ENCODE assay signal across 34 cellular contexts in the genomic region with DNA sequence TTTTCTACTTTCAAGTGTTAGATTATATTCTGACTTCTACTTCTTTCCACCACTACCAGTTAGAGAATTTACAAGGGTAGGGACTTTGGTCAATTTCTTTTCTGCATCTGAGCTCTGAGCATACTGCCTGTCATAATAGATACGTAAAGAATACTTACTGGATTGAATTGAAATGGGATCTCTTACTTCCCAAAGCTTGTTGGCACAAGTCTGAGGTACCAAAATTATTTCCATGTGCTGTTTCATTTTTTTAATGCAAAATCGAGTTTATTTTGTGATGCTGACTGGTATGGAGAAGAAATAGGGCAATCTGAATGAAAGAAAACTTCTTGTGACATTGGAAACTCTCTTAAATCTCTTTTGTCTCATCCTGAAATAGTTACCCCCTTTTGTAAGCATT.
"Had no signal": no experiment of that assay in that cellular context is flagged by ENCODE, and none has a peak within 500 bp of the region (broad histone marks: within the 10 kb centered on the region; RNA-seq: fewer than 3 reads in every experiment).

No MANE protein-coding gene starts in this region.

- H3K27ac ChIP-seq: adrenal gland, body of pancreas, brain microvascular endothelial cell, breast epithelium had no signal

- DNase-seq: activated B cell treated with CpG ODN at 0.5 μM for 24 hours; activated CD4-positive, alpha-beta memory T cell treated with anti-CD3 and anti-CD28 coated beads for 36 hours; activated CD4-positive, alpha-beta T cell treated with anti-CD3 and anti-CD28 coated beads for 4 hours; activated CD4-positive, alpha-beta T cell treated with anti-CD3 and anti-CD28 coated beads, Interleukin-2, amount 10 ng/mL, durations not matched to agents 24 days and 14 days; activated CD4-positive, alpha-beta T cell treated with anti-CD3 and anti-CD28 coated beads, Interleukin-2, amount 50 U/mL, for 1 hour; activated CD4-positive, alpha-beta T cell treated with anti-CD3 and anti-CD28 coated beads, Interleukin-2, amount 50 U/mL, for 4 hours; activated CD4-positive, CD25-positive, alpha-beta regulatory T cell treated with anti-CD3 and anti-CD28 coated beads, Interleukin-2, amount 50 U/mL, for 72 hours; activated CD8-positive, alpha-beta memory T cell treated with anti-CD3 and anti-CD28 coated beads, Interleukin-2, amount 50 U/mL, for 4 hours; activated CD8-positive, alpha-beta T cell treated with anti-CD3 and anti-CD28 coated beads for 36 hours; activated effector memory CD4-positive, alpha-beta T cell treated with anti-CD3 and anti-CD28 coated beads, Interleukin-2, amount 50 U/mL, for 16 hours; activated gamma-delta T cell treated with Interleukin-2 at 50 U/mL for 16 hours; activated naive CD4-positive, alpha-beta T cell; activated naive CD4-positive, alpha-beta T cell treated with anti-CD3 and anti-CD28 coated beads for 36 hours; activated naive CD4-positive, alpha-beta T cell treated with anti-CD3 and anti-CD28 coated beads, Interleukin-2, amount 50 U/mL, for 16 hours; activated naive CD8-positive, alpha-beta T cell treated with anti-CD3 and anti-CD28 coated beads for 36 hours; activated T-cell treated with anti-CD3 and anti-CD28 coated beads for 4 hours; activated T-cell treated with anti-CD3 and anti-CD28 coated beads, Interleukin-2, amount 50 U/mL, for 1 hour; activated T-cell treated with anti-CD3 and anti-CD28 coated beads, Interleukin-2, amount 50 U/mL, for 4 hours; activated T-cell treated with anti-CD3 and anti-CD28 coated beads, Interleukin-2, amount 50 U/mL, for 72 hours; adrenal gland; amniotic stem cell; aorta; body of pancreas; brain microvascular endothelial cell; central memory CD4-positive, alpha-beta T cell; T-helper 1 cell; T-helper 2 cell; T-helper 9 cell had no signal

- H3K27me3 Mint-ChIP-seq: activated B cell treated with CpG ODN at 0.5 μM for 24 hours; activated CD4-positive, alpha-beta memory T cell treated with anti-CD3 and anti-CD28 coated beads for 36 hours; activated CD4-positive, alpha-beta T cell treated with anti-CD3 and anti-CD28 coated beads, Interleukin-2, amount 10 ng/mL, durations not matched to agents 24 days and 14 days; activated CD8-positive, alpha-beta T cell treated with anti-CD3 and anti-CD28 coated beads for 36 hours; activated naive CD8-positive, alpha-beta T cell treated with anti-CD3 and anti-CD28 coated beads for 36 hours; activated T-helper 17 cell treated with anti-CD3 and anti-CD28 coated beads, Interleukin-2, amount 50 U/mL, for 72 hours had no signal

- H3K4me1 Mint-ChIP-seq: activated CD4-positive, alpha-beta T cell treated with anti-CD3 and anti-CD28 coated beads, Interleukin-2, amount 10 ng/mL, durations not matched to agents 24 days and 14 days; activated naive CD8-positive, alpha-beta T cell treated with anti-CD3 and anti-CD28 coated beads for 36 hours; activated T-helper 17 cell treated with anti-CD3 and anti-CD28 coated beads, Interleukin-2, amount 50 U/mL, for 72 hours had no signal

- H3K27ac Mint-ChIP-seq: activated B cell treated with CpG ODN at 0.5 μM for 24 hours; activated CD4-positive, alpha-beta memory T cell treated with anti-CD3 and anti-CD28 coated beads for 36 hours; activated CD4-positive, alpha-beta T cell treated with anti-CD3 and anti-CD28 coated beads, Interleukin-2, amount 10 ng/mL, durations not matched to agents 24 days and 14 days; activated CD8-positive, alpha-beta T cell treated with anti-CD3 and anti-CD28 coated beads for 36 hours; activated naive CD4-positive, alpha-beta T cell treated with anti-CD3 and anti-CD28 coated beads for 36 hours; activated naive CD4-positive, alpha-beta T cell treated with anti-CD3 and anti-CD28 coated beads, Interleukin-2, amount 50 U/mL, for 72 hours; activated naive CD8-positive, alpha-beta T cell treated with anti-CD3 and anti-CD28 coated beads for 36 hours; activated T-cell treated with anti-CD3 and anti-CD28 coated beads, Interleukin-2, amount 50 U/mL, for 72 hours; activated T-helper 1 cell treated with anti-CD3 and anti-CD28 coated beads, Interleukin-12 subunit alpha, Interleukin-12 subunit beta, Interleukin-2, Interleukin-4 antibody, amounts not matched to agents 30 ng/mL and 10 ng/mL and 1 ng/mL, durations not matched to agents 14 hours and 24 hours and 36 hours; activated T-helper 17 cell treated with anti-CD3 and anti-CD28 coated beads, Interleukin-2, amount 50 U/mL, for 72 hours; T-helper 1 cell treated with Interleukin-12 subunit alpha and Interleukin-12 subunit beta and Interleukin-4 antibody, amounts not matched to agents 30 μg/mL and 1 μg/mL, for 36 hours; T-helper 2 cell treated with Interferon-gamma antibody and Interleukin-4, amounts not matched to agents 5 μg/mL and 100 μg/mL, for 36 hours had no signal

- H3K36me3 Mint-ChIP-seq: activated CD4-positive, alpha-beta memory T cell treated with anti-CD3 and anti-CD28 coated beads for 36 hours; activated naive CD4-positive, alpha-beta T cell treated with anti-CD3 and anti-CD28 coated beads, Interleukin-2, amount 50 U/mL, for 72 hours; activated naive CD8-positive, alpha-beta T cell treated with anti-CD3 and anti-CD28 coated beads for 36 hours had no signal

- H3K9me3 ChIP-seq: adrenal gland, body of pancreas had no signal

- H3K4me1 ChIP-seq: adrenal gland, body of pancreas, breast epithelium had no signal

- H3K27me3 ChIP-seq: adrenal gland, body of pancreas, brain microvascular endothelial cell, breast epithelium had no signal

- H3K36me3 ChIP-seq: adrenal gland, brain microvascular endothelial cell, breast epithelium had no signal

- H3K4me3 ChIP-seq: adrenal gland, body of pancreas, breast epithelium had no signal

- H3K9me3 Mint-ChIP-seq: activated CD8-positive, alpha-beta T cell treated with anti-CD3 and anti-CD28 coated beads for 36 hours had no signal

- ATAC-seq: activated CD8-positive, alpha-beta T cell treated with anti-CD3 and anti-CD28 coated beads for 36 hours; activated naive CD4-positive, alpha-beta T cell treated with anti-CD3 and anti-CD28 coated beads, Interleukin-2, amount 50 U/mL, for 72 hours; activated T-cell treated with anti-CD3 and anti-CD28 coated beads, Interleukin-2, amount 50 U/mL, for 4 hours; activated T-cell treated with anti-CD3 and anti-CD28 coated beads, Interleukin-2, amount 50 U/mL, for 72 hours; activated T-helper 17 cell treated with anti-CD3 and anti-CD28 coated beads, Interleukin-2, amount 50 U/mL, for 72 hours; body of pancreas had no signal

- H3K4me3 Mint-ChIP-seq: activated B cell treated with CpG ODN at 0.5 μM for 24 hours; activated CD4-positive, alpha-beta memory T cell treated with anti-CD3 and anti-CD28 coated beads for 36 hours; activated CD4-positive, alpha-beta T cell treated with anti-CD3 and anti-CD28 coated beads, Interleukin-2, amount 10 ng/mL, durations not matched to agents 24 days and 14 days; activated CD8-positive, alpha-beta T cell treated with anti-CD3 and anti-CD28 coated beads for 36 hours; activated naive CD4-positive, alpha-beta T cell treated with anti-CD3 and anti-CD28 coated beads for 36 hours; activated naive CD8-positive, alpha-beta T cell treated with anti-CD3 and anti-CD28 coated beads for 36 hours; activated T-cell treated with anti-CD3 and anti-CD28 coated beads, Interleukin-2, amount 50 U/mL, for 4 hours; activated T-cell treated with anti-CD3 and anti-CD28 coated beads, Interleukin-2, amount 50 U/mL, for 72 hours; activated T-helper 1 cell treated with anti-CD3 and anti-CD28 coated beads, Interleukin-12 subunit alpha, Interleukin-12 subunit beta, Interleukin-2, Interleukin-4 antibody, amounts not matched to agents 30 ng/mL and 10 ng/mL and 1 ng/mL, durations not matched to agents 14 hours and 24 hours and 36 hours; activated T-helper 17 cell treated with anti-CD3 and anti-CD28 coated beads, Interleukin-2, amount 50 U/mL, for 72 hours; T-helper 1 cell treated with Interleukin-12 subunit alpha and Interleukin-12 subunit beta and Interleukin-4 antibody, amounts not matched to agents 30 μg/mL and 1 μg/mL, for 36 hours; T-helper 2 cell treated with Interferon-gamma antibody and Interleukin-4, amounts not matched to agents 5 μg/mL and 100 μg/mL, for 36 hours had no signal
